In genomic region chr1:222938986-222939385, GRCh38 we compare ENCODE assay signal across 22 cellular contexts.
"Had no signal": no experiment of that assay in that cellular context is flagged by ENCODE, and none has a peak within 500 bp of the region (broad histone marks: within the 10 kb centered on the region; RNA-seq: fewer than 3 reads in every experiment).

No MANE protein-coding gene starts in this region.

- DNase-seq: Karpas-422, KG1, MG63, NCI-H1092, NCI-H1105 treated with DMSO at 0.1 percent for 48 hours, NCI-H1417 treated with DMSO at 0.1 percent for 48 hours, NCI-H146, NCI-H1694 treated with DMSO at 0.1 percent for 48 hours, NCI-H2029, NCI-H2081 treated with DMSO at 0.1 percent for 48 hours, NCI-H2171, NCI-H226, NCI-H446, NCI-H510A, NCI-H524 treated with DMSO at 0.1 percent for 48 hours, NCI-H69, NCI-H774, PC-3, SHP77, SK-N-SH, SW 1271 had no signal

- ATAC-seq: Panc1, PC-3 had no signal
